9 cellular contexts compared by ENCODE assay signal in genomic region chr20:49750611-49751396, GRCh38. TPM values are rescaled to one million over a fixed set of nuclear protein-coding genes. Genes with fewer than 3 reads are reported as not detected.
DNase-seq lines count a peak whose midpoint lies in the region; ATAC-seq and TF ChIP-seq lines count a peak whose summit lies in the region.
"Had no signal": no experiment of that assay in that cellular context is flagged by ENCODE, and none has a peak within 500 bp of the region (broad histone marks: within the 10 kb centered on the region; RNA-seq: fewer than 3 reads in every experiment).

No MANE protein-coding gene starts in this region.

- intact Hi-C loops in sciatic nerve (cut with DNase I) (no loop called here), vagina (cut with DNase I) (loop anchor here (5.0 kb wide), 1 partner anchor 1786 kb away; no protein-coding TSS in a partner anchor)

- TF ChIP-seq CTCF in vagina (IDR thresholded peaks at IDR 0.05) = no peak

- ATAC-seq in activated CD4-positive, CD25-positive, alpha-beta regulatory T cell treated with anti-CD3 and anti-CD28 coated beads, Interleukin-2, amount 50 U/mL, for 24 hours = peak; percentile 44 to 49
- ATAC-seq in HG02588 (IDR thresholded peaks at IDR 0.05; ENCODE audit: unreplicated experiment) (peak; percentile 66), sciatic nerve (peak; percentile 21)

- H3K4me3 ChIP-seq in vagina = no peak overlapping the region
- H3K4me3 ChIP-seq: cardiac muscle cell had no signal

- no peak overlapping the region for H3K27ac ChIP-seq in vagina
- H3K27ac ChIP-seq: cardiac muscle cell had no signal

- DNase-seq in activated CD4-positive, CD25-positive, alpha-beta regulatory T cell (lab: John Stamatoyannopoulos, UW) = no peak
- peak; percentile 48 for DNase-seq in NOMO-1 treated with DMSO at 0.1 percent for 48 hours (lab: John Stamatoyannopoulos, UW; ENCODE audit: unreplicated experiment)
- DNase-seq in sciatic nerve (ENCODE audit: low spot score) = no peak
- no peak for DNase-seq in NCI-H510A treated with DMSO at 0.1 percent for 48 hours (lab: John Stamatoyannopoulos, UW)
- DNase-seq in NCI-H2081 (lab: John Stamatoyannopoulos, UW) = no peak
- DNase-seq in vagina (ENCODE audit: extremely low spot score in 2 of 2) = no peak

- no peaks in the 10 kb centered on the region for H3K9me3 ChIP-seq in vagina

- TF ChIP-seq POLR2A in vagina (IDR thresholded peaks at IDR 0.05) = no peak

- H3K27me3 ChIP-seq in vagina = no peaks in the 10 kb centered on the region
- H3K27me3 ChIP-seq: cardiac muscle cell had no signal

- H3K36me3 ChIP-seq in vagina = no peaks in the 10 kb centered on the region
- H3K36me3 ChIP-seq: cardiac muscle cell had no signal

- peaks cover 18% of the 10 kb centered on the region for H3K4me1 ChIP-seq in vagina

RNA-seq across cellular contexts. Expression of gene B4GALT5, which starts 37.1 kb away (rescaled TPM):
- total RNA-seq in sciatic nerve (36.0 TPM), vagina (17.9 TPM)
